In the genomic region with DNA sequence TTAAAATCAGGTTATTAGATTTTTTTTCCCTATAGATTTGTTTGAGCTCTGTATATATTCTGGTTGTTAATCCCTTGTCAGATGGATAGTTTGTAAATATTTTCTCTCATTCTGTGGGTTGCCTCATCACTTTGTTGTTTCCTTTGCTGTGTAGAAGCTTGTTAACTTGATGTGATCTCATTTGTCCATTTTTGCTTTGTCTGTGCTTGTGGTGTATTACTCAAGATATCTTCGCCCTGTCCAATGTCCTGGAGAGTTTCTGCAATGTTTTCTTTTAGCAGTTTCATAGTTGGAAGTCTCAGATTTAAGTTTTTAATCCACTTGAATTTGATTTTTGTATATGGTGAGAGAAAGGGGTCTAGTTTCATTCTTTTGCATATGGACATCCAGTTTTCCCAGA, we compare ENCODE assay signal across 27 cellular contexts.
"Had no signal": no experiment of that assay in that cellular context is flagged by ENCODE, and none has a peak within 500 bp of the region (broad histone marks: within the 10 kb centered on the region; RNA-seq: fewer than 3 reads in every experiment).

No MANE protein-coding gene starts in this region.

- H3K4me3 Mint-ChIP-seq: activated B cell treated with CpG ODN at 0.5 μM for 24 hours; activated CD8-positive, alpha-beta T cell treated with anti-CD3 and anti-CD28 coated beads for 36 hours; activated naive CD4-positive, alpha-beta T cell treated with anti-CD3 and anti-CD28 coated beads for 36 hours; activated naive CD4-positive, alpha-beta T cell treated with anti-CD3 and anti-CD28 coated beads, Interleukin-2, amount 50 U/mL, for 24 hours; activated naive CD8-positive, alpha-beta T cell treated with anti-CD3 and anti-CD28 coated beads for 36 hours; activated naive CD8-positive, alpha-beta T cell treated with anti-CD3 and anti-CD28 coated beads, Interleukin-2, amount 50 U/mL, for 24 hours; activated T-cell treated with anti-CD3 and anti-CD28 coated beads, Interleukin-2, amount 50 U/mL, for 4 hours; activated T-helper 17 cell treated with anti-CD3 and anti-CD28 coated beads, Interleukin-2, amount 50 U/mL, for 72 hours; brain; central memory CD8-positive, alpha-beta T cell; T-helper 17 cell; T-helper 2 cell treated with Interferon-gamma antibody and Interleukin-4, amounts not matched to agents 5 μg/mL and 100 μg/mL, for 36 hours had no signal

- H3K27me3 Mint-ChIP-seq: activated B cell treated with CpG ODN at 0.5 μM for 24 hours; activated CD8-positive, alpha-beta T cell treated with anti-CD3 and anti-CD28 coated beads for 36 hours; activated naive CD4-positive, alpha-beta T cell treated with anti-CD3 and anti-CD28 coated beads, Interleukin-2, amount 50 U/mL, for 24 hours; activated naive CD8-positive, alpha-beta T cell treated with anti-CD3 and anti-CD28 coated beads for 36 hours; activated naive CD8-positive, alpha-beta T cell treated with anti-CD3 and anti-CD28 coated beads, Interleukin-2, amount 50 U/mL, for 24 hours; activated T-helper 17 cell treated with anti-CD3 and anti-CD28 coated beads, Interleukin-2, amount 50 U/mL, for 72 hours; brain; central memory CD8-positive, alpha-beta T cell; T-helper 17 cell had no signal

- H3K9me3 ChIP-seq: adrenal gland, ascending aorta had no signal

- H3K36me3 Mint-ChIP-seq: activated naive CD4-positive, alpha-beta T cell treated with anti-CD3 and anti-CD28 coated beads, Interleukin-2, amount 50 U/mL, for 24 hours; activated naive CD8-positive, alpha-beta T cell treated with anti-CD3 and anti-CD28 coated beads for 36 hours; brain had no signal

- H3K27me3 ChIP-seq: adrenal gland, ascending aorta, breast epithelium had no signal

- H3K27ac ChIP-seq: adrenal gland, ascending aorta, breast epithelium, WERI-Rb-1 had no signal

- H3K36me3 ChIP-seq: adrenal gland, ascending aorta, breast epithelium, WERI-Rb-1 had no signal

- H3K4me1 Mint-ChIP-seq: activated B cell treated with CpG ODN at 0.5 μM for 24 hours; activated naive CD4-positive, alpha-beta T cell treated with anti-CD3 and anti-CD28 coated beads, Interleukin-2, amount 50 U/mL, for 24 hours; activated naive CD8-positive, alpha-beta T cell treated with anti-CD3 and anti-CD28 coated beads for 36 hours; activated naive CD8-positive, alpha-beta T cell treated with anti-CD3 and anti-CD28 coated beads, Interleukin-2, amount 50 U/mL, for 24 hours; activated T-helper 17 cell treated with anti-CD3 and anti-CD28 coated beads, Interleukin-2, amount 50 U/mL, for 72 hours; brain; central memory CD8-positive, alpha-beta T cell; T-helper 17 cell had no signal

- ATAC-seq: activated CD4-positive, CD25-positive, alpha-beta regulatory T cell treated with anti-CD3 and anti-CD28 coated beads, Interleukin-2, amount 50 U/mL, for 24 hours; activated CD8-positive, alpha-beta T cell treated with anti-CD3 and anti-CD28 coated beads for 36 hours; activated naive CD8-positive, alpha-beta T cell treated with anti-CD3 and anti-CD28 coated beads, Interleukin-2, amount 50 U/mL, for 24 hours; activated T-cell treated with anti-CD3 and anti-CD28 coated beads, Interleukin-2, amount 50 U/mL, for 4 hours; activated T-helper 17 cell treated with anti-CD3 and anti-CD28 coated beads, Interleukin-2, amount 50 U/mL, for 72 hours; esophagus mucosa; T-helper 17 cell had no signal

- H3K4me3 ChIP-seq: adrenal gland, ascending aorta, breast epithelium had no signal

- H3K27ac Mint-ChIP-seq: activated B cell treated with CpG ODN at 0.5 μM for 24 hours; activated CD8-positive, alpha-beta T cell treated with anti-CD3 and anti-CD28 coated beads for 36 hours; activated naive CD4-positive, alpha-beta T cell treated with anti-CD3 and anti-CD28 coated beads for 36 hours; activated naive CD4-positive, alpha-beta T cell treated with anti-CD3 and anti-CD28 coated beads, Interleukin-2, amount 50 U/mL, for 24 hours; activated naive CD8-positive, alpha-beta T cell treated with anti-CD3 and anti-CD28 coated beads for 36 hours; activated naive CD8-positive, alpha-beta T cell treated with anti-CD3 and anti-CD28 coated beads, Interleukin-2, amount 50 U/mL, for 24 hours; activated T-helper 17 cell treated with anti-CD3 and anti-CD28 coated beads, Interleukin-2, amount 50 U/mL, for 72 hours; brain; T-helper 17 cell; T-helper 2 cell treated with Interferon-gamma antibody and Interleukin-4, amounts not matched to agents 5 μg/mL and 100 μg/mL, for 36 hours had no signal

- H3K4me1 ChIP-seq: adrenal gland, ascending aorta, breast epithelium had no signal

- DNase-seq: activated B cell treated with CpG ODN at 0.5 μM for 24 hours; activated CD4-positive, alpha-beta T cell treated with anti-CD3 and anti-CD28 coated beads for 48 hours; activated CD4-positive, alpha-beta T cell treated with anti-CD3 and anti-CD28 coated beads, Interleukin-2, amount 50 U/mL, for 1 hour; activated CD4-positive, alpha-beta T cell treated with anti-CD3 and anti-CD28 coated beads, Interleukin-2, amount 50 U/mL, for 48 hours; activated CD8-positive, alpha-beta memory T cell treated with anti-CD3 and anti-CD28 coated beads for 24 hours; activated CD8-positive, alpha-beta T cell treated with anti-CD3 and anti-CD28 coated beads for 36 hours; activated effector memory CD4-positive, alpha-beta T cell treated with anti-CD3 and anti-CD28 coated beads, Interleukin-2, amount 50 U/mL, for 16 hours; activated naive CD4-positive, alpha-beta T cell treated with anti-CD3 and anti-CD28 coated beads for 36 hours; activated naive CD8-positive, alpha-beta T cell treated with anti-CD3 and anti-CD28 coated beads for 36 hours; activated naive CD8-positive, alpha-beta T cell treated with anti-CD3 and anti-CD28 coated beads, Interleukin-2, amount 50 U/mL, for 24 hours; activated T-cell treated with anti-CD3 and anti-CD28 coated beads, Interleukin-2, amount 50 U/mL, for 4 hours; adrenal gland; effector CD8-positive, alpha-beta T cell; head of caudate nucleus; T-helper 1 cell; T-helper 17 cell; T1000; WERI-Rb-1 had no signal

- H3K9me3 Mint-ChIP-seq: activated T-helper 17 cell treated with anti-CD3 and anti-CD28 coated beads, Interleukin-2, amount 50 U/mL, for 72 hours had no signal
